Comparison of ENCODE assay signal across 15 cellular contexts in genomic region chr17:3803308-3803640, GRCh38. TPM values are rescaled to one million over a fixed set of nuclear protein-coding genes. Genes with fewer than 3 reads are reported as not detected.
A peak's percentile ranks its signal among the peaks of the same experiment; 100 is the strongest.
DNase-seq lines count a peak whose midpoint lies in the region; ATAC-seq and TF ChIP-seq lines count a peak whose summit lies in the region.
"Had no signal": no experiment of that assay in that cellular context is flagged by ENCODE, and none has a peak within 500 bp of the region (broad histone marks: within the 10 kb centered on the region; RNA-seq: fewer than 3 reads in every experiment).

No MANE protein-coding gene starts in this region.

- H3K27me3 Mint-ChIP-seq in HFFc6 (ENCODE audit: insufficient read depth) (peaks cover 1% of the 10 kb centered on the region; the same call in 1 of the 2 replicates), T-helper 17 cell (no peaks in the 10 kb centered on the region)

- H3K27ac Mint-ChIP-seq in HFFc6 (peak overlapping the region; percentile 94), T-helper 17 cell (no peak overlapping the region)
- H3K27ac Mint-ChIP-seq: T-helper 1 cell treated with Interleukin-12 subunit alpha and Interleukin-12 subunit beta and Interleukin-4 antibody, amounts not matched to agents 30 μg/mL and 1 μg/mL, for 36 hours had no signal

- H3K27me3 ChIP-seq in right lobe of liver (no peaks in the 10 kb centered on the region), thyroid gland (no peaks in the 10 kb centered on the region)
- H3K27me3 ChIP-seq: dorsolateral prefrontal cortex, ovary had no signal

- H3K27ac ChIP-seq in right lobe of liver, result peak overlapping the region; percentile 92 to 94 (median 92)
- H3K27ac ChIP-seq in thyroid gland, result peak overlapping the region in 2 of 3 donors; percentile 54 to 55

- H3K4me3 ChIP-seq in right lobe of liver (no peak overlapping the region), thyroid gland (replicated peaks in 1 of 3) (no peak overlapping the region)
- H3K4me3 ChIP-seq: dorsolateral prefrontal cortex, ovary had no signal

- H3K9me3 ChIP-seq in T-helper 17 cell (ENCODE audit: control insufficient read depth, low read length, poor library complexity, severe bottlenecking), result no peaks in the 10 kb centered on the region
- no peaks in the 10 kb centered on the region for H3K9me3 ChIP-seq in right lobe of liver
- no peaks in the 10 kb centered on the region for H3K9me3 ChIP-seq in thyroid gland
- H3K9me3 ChIP-seq: ovary had no signal

- ATAC-seq in T-helper 17 cell (no peak), right lobe of liver (no peak), GM21423 (IDR thresholded peaks at IDR 0.05; ENCODE audit: unreplicated experiment) (no peak)

- intact Hi-C loops in right lobe of liver (cut with DNase I) (no loop called here), thyroid gland (cut with DNase I) (no loop called here)

- H3K4me1 Mint-ChIP-seq in HFFc6 (ENCODE audit: low read depth) (peaks cover 68% of the 10 kb centered on the region), T-helper 17 cell (peaks cover 6% of the 10 kb centered on the region)

- H3K36me3 ChIP-seq in right lobe of liver (no peaks in the 10 kb centered on the region), thyroid gland (peaks cover 0 to 8% of the 10 kb centered on the region in 2 donors)
- H3K36me3 ChIP-seq: ovary had no signal

- no peaks in the 10 kb centered on the region for H3K9me3 Mint-ChIP-seq in HFFc6
- H3K9me3 Mint-ChIP-seq: T-helper 1 cell treated with Interleukin-12 subunit alpha and Interleukin-12 subunit beta and Interleukin-4 antibody, amounts not matched to agents 30 μg/mL and 1 μg/mL, for 36 hours had no signal

- WGBS in right lobe of liver (ENCODE audit: insufficient coverage, low coverage, low lambda C conversion rate, missing lambda C conversion rate), result 12% methylated on average over 5 of the region's 5 CpGs
- 79 to 84% methylated on average over 5 of the region's 5 CpGs for WGBS in thyroid gland, 2 donors

- H3K36me3 Mint-ChIP-seq in HFFc6 (ENCODE audit: low read depth), result peaks cover 12% of the 10 kb centered on the region; the same call in 1 of the 2 replicates
- H3K36me3 Mint-ChIP-seq in T-helper 17 cell (ENCODE audit: low read depth), result peaks cover 3% of the 10 kb centered on the region

- H3K4me3 Mint-ChIP-seq in HFFc6 (peak overlapping the region; percentile 65), T-helper 17 cell (peak overlapping the region; percentile 31)
- H3K4me3 Mint-ChIP-seq: T-helper 1 cell treated with Interleukin-12 subunit alpha and Interleukin-12 subunit beta and Interleukin-4 antibody, amounts not matched to agents 30 μg/mL and 1 μg/mL, for 36 hours had no signal

- H3K4me1 ChIP-seq in right lobe of liver (peaks cover 0 to 55% (median 26%) of the 10 kb centered on the region in 4 donors), thyroid gland (peaks cover 5 to 15% of the 10 kb centered on the region in 2 donors)

- TF ChIP-seq CTCF in HFFc6 (IDR thresholded peaks at IDR 0.05), result no peak
- TF ChIP-seq CTCF in right lobe of liver (IDR thresholded peaks at IDR 0.05), result no peak
- TF ChIP-seq CTCF in thyroid gland (IDR thresholded peaks at IDR 0.05), result no peak

- TF ChIP-seq POLR2A in right lobe of liver (IDR thresholded peaks at IDR 0.05), result no peak
- no peak for TF ChIP-seq POLR2A in thyroid gland (IDR thresholded peaks at IDR 0.05)

- DNase-seq in HFFc6 (no peak), T-helper 17 cell (no peak), right lobe of liver (no peak), thyroid gland (no peak), SHP77 treated with DMSO at 0.1 percent for 48 hours (lab: John Stamatoyannopoulos, UW) (no peak), glomerular visceral epithelial cell (ENCODE audit: extremely low spot score) (no peak)
- DNase-seq: activated CD4-positive, alpha-beta T cell treated with anti-CD3 and anti-CD28 coated beads for 48 hours; activated T-cell treated with anti-CD3 and anti-CD28 coated beads, Interleukin-2, amount 50 U/mL, for 1 hour; amygdala; dorsolateral prefrontal cortex; NCI-H1417; NCI-H446 had no signal

RNA-seq across cellular contexts. Expression of gene ITGAE, which starts 2.3 kb away (rescaled TPM):
- total RNA-seq in HFFc6 (2021; fragmentation: NEBNext Ultra II Directional; extraction: Animal tissue kit (Norgen Biotek cat#: 25700)), result 10 to 100 TPM; 28.2 to 35.0 (median 30.8) TPM
- total RNA-seq in T-helper 17 cell, result 10 to 100 TPM; 10.2 to 14.3 TPM
- 1 to 10 TPM; 5.4 to 7.7 (median 5.8) TPM for total RNA-seq in right lobe of liver
- 10 to 100 TPM in 3 of 4 donors, 1 to 10 TPM in 1; 5.5 to 31.9 (median 19.4) TPM for total RNA-seq in thyroid gland

RNA-seq across cellular contexts. Expression of gene NCBP3, which starts 42.8 kb away (rescaled TPM):
- 10 to 100 TPM; 22.4 to 28.6 (median 25.3) TPM for total RNA-seq in HFFc6 (2021; fragmentation: NEBNext Ultra II Directional; extraction: Animal tissue kit (Norgen Biotek cat#: 25700))
- total RNA-seq in T-helper 17 cell (10 to 100 TPM; 37.0 to 42.9 TPM), right lobe of liver (10 to 100 TPM in 4 of 6 experiments, 1 to 10 TPM in 2; 8.6 to 15.1 (median 10.5) TPM), thyroid gland (100 to 1,000 TPM in 1 of 4 donors, 10 to 100 TPM in 3; 28.4 to 265 (median 36.1) TPM)
